1 cellular context compared by ENCODE assay signal in the genomic region with DNA sequence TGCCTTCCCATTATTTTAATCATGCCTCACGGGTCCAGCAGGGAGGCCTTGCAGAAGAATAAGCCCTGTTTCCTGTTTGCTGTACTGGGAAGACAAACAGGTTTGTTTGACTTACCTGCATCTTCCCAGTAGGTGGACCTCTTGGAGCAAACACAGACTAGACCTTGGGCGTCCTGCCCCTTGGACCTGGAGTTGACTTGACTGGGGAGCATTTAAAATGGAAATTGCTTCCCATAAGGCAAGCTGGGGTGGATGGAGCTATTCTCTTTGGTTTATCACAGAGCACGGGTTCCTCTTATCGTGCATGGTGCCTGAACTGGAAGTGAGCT.
TF ChIP-seq lines count a peak whose summit lies in the region.

No MANE protein-coding gene starts in this region.

TF ChIP-seq in HepG2, 621 proteins besides CTCF, POLR2A, EP300 and RAD21 (continued from another document and continues in another):
- TF ChIP-seq, protein P1, sequence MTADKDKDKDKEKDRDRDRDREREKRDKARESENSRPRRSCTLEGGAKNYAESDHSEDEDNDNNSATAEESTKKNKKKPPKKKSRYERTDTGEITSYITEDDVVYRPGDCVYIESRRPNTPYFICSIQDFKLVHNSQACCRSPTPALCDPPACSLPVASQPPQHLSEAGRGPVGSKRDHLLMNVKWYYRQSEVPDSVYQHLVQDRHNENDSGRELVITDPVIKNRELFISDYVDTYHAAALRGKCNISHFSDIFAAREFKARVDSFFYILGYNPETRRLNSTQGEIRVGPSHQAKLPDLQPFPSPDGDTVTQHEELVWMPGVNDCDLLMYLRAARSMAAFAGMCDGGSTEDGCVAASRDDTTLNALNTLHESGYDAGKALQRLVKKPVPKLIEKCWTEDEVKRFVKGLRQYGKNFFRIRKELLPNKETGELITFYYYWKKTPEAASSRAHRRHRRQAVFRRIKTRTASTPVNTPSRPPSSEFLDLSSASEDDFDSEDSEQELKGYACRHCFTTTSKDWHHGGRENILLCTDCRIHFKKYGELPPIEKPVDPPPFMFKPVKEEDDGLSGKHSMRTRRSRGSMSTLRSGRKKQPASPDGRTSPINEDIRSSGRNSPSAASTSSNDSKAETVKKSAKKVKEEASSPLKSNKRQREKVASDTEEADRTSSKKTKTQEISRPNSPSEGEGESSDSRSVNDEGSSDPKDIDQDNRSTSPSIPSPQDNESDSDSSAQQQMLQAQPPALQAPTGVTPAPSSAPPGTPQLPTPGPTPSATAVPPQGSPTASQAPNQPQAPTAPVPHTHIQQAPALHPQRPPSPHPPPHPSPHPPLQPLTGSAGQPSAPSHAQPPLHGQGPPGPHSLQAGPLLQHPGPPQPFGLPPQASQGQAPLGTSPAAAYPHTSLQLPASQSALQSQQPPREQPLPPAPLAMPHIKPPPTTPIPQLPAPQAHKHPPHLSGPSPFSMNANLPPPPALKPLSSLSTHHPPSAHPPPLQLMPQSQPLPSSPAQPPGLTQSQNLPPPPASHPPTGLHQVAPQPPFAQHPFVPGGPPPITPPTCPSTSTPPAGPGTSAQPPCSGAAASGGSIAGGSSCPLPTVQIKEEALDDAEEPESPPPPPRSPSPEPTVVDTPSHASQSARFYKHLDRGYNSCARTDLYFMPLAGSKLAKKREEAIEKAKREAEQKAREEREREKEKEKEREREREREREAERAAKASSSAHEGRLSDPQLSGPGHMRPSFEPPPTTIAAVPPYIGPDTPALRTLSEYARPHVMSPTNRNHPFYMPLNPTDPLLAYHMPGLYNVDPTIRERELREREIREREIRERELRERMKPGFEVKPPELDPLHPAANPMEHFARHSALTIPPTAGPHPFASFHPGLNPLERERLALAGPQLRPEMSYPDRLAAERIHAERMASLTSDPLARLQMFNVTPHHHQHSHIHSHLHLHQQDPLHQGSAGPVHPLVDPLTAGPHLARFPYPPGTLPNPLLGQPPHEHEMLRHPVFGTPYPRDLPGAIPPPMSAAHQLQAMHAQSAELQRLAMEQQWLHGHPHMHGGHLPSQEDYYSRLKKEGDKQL (CRISPR knock-in tag; IDR thresholded peaks at IDR 0.05; ENCODE audit: low read depth) = peak; percentile 65; the same call in 1 of the 2 replicates
- no peak for TF ChIP-seq SOX6 (IDR thresholded peaks at IDR 0.05)
- TF ChIP-seq SOX6 (CRISPR knock-in tag; IDR thresholded peaks at IDR 0.05) = peak; percentile 47; the same call in 1 of the 2 replicates
- TF ChIP-seq CEBPB (IDR thresholded peaks at IDR 0.05; ENCODE audit: borderline replicate concordance, low read depth, low read length) = no peak
- no peak for TF ChIP-seq RAD51 (IDR thresholded peaks at IDR 0.05; ENCODE audit: borderline replicate concordance)
- TF ChIP-seq ZNF577 (CRISPR knock-in tag; IDR thresholded peaks at IDR 0.05; ENCODE audit: borderline replicate concordance, low read depth) = no peak
- TF ChIP-seq ZNF337 (CRISPR knock-in tag; IDR thresholded peaks at IDR 0.05; ENCODE audit: borderline replicate concordance, low read depth) = no peak
- TF ChIP-seq ZNF83 (CRISPR knock-in tag; IDR thresholded peaks at IDR 0.05; ENCODE audit: borderline replicate concordance) = no peak
- no peak for TF ChIP-seq ZNF510 (CRISPR knock-in tag; IDR thresholded peaks at IDR 0.05; ENCODE audit: low read depth)
- no peak for TF ChIP-seq KDM2A (CRISPR knock-in tag; IDR thresholded peaks at IDR 0.05; ENCODE audit: borderline replicate concordance, low read depth)
- TF ChIP-seq SMYD3 (CRISPR knock-in tag; IDR thresholded peaks at IDR 0.05) = no peak
- TF ChIP-seq NFE2 (CRISPR knock-in tag; IDR thresholded peaks at IDR 0.05) = no peak
- no peak for TF ChIP-seq NFRKB (IDR thresholded peaks at IDR 0.05)
- no peak for TF ChIP-seq MED8 (CRISPR knock-in tag; IDR thresholded peaks at IDR 0.05; ENCODE audit: insufficient replicate concordance)
- TF ChIP-seq, protein P2, sequence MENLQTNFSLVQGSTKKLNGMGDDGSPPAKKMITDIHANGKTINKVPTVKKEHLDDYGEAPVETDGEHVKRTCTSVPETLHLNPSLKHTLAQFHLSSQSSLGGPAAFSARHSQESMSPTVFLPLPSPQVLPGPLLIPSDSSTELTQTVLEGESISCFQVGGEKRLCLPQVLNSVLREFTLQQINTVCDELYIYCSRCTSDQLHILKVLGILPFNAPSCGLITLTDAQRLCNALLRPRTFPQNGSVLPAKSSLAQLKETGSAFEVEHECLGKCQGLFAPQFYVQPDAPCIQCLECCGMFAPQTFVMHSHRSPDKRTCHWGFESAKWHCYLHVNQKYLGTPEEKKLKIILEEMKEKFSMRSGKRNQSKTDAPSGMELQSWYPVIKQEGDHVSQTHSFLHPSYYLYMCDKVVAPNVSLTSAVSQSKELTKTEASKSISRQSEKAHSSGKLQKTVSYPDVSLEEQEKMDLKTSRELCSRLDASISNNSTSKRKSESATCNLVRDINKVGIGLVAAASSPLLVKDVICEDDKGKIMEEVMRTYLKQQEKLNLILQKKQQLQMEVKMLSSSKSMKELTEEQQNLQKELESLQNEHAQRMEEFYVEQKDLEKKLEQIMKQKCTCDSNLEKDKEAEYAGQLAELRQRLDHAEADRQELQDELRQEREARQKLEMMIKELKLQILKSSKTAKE (CRISPR knock-in tag; IDR thresholded peaks at IDR 0.05; ENCODE audit: borderline replicate concordance) = peak; percentile 32; the same call in 1 of the 2 replicates
- no peak for TF ChIP-seq ZNF17 (CRISPR knock-in tag; IDR thresholded peaks at IDR 0.05)
- peak; percentile 34; the same call in 1 of the 2 replicates for TF ChIP-seq HDAC1 (CRISPR knock-in tag; IDR thresholded peaks at IDR 0.05)
- TF ChIP-seq, protein P3, sequence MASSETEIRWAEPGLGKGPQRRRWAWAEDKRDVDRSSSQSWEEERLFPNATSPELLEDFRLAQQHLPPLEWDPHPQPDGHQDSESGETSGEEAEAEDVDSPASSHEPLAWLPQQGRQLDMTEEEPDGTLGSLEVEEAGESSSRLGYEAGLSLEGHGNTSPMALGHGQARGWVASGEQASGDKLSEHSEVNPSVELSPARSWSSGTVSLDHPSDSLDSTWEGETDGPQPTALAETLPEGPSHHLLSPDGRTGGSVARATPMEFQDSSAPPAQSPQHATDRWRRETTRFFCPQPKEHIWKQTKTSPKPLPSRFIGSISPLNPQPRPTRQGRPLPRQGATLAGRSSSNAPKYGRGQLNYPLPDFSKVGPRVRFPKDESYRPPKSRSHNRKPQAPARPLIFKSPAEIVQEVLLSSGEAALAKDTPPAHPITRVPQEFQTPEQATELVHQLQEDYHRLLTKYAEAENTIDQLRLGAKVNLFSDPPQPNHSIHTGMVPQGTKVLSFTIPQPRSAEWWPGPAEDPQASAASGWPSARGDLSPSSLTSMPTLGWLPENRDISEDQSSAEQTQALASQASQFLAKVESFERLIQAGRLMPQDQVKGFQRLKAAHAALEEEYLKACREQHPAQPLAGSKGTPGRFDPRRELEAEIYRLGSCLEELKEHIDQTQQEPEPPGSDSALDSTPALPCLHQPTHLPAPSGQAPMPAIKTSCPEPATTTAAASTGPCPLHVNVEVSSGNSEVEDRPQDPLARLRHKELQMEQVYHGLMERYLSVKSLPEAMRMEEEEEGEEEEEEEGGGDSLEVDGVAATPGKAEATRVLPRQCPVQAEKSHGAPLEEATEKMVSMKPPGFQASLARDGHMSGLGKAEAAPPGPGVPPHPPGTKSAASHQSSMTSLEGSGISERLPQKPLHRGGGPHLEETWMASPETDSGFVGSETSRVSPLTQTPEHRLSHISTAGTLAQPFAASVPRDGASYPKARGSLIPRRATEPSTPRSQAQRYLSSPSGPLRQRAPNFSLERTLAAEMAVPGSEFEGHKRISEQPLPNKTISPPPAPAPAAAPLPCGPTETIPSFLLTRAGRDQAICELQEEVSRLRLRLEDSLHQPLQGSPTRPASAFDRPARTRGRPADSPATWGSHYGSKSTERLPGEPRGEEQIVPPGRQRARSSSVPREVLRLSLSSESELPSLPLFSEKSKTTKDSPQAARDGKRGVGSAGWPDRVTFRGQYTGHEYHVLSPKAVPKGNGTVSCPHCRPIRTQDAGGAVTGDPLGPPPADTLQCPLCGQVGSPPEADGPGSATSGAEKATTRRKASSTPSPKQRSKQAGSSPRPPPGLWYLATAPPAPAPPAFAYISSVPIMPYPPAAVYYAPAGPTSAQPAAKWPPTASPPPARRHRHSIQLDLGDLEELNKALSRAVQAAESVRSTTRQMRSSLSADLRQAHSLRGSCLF (CRISPR knock-in tag; IDR thresholded peaks at IDR 0.05; ENCODE audit: borderline replicate concordance) = no peak
- TF ChIP-seq TCF7 (IDR thresholded peaks at IDR 0.05; ENCODE audit: low read depth) = peak; percentile 35; the same call in 1 of the 2 replicates
- no peak for TF ChIP-seq ZNF33B (CRISPR knock-in tag; IDR thresholded peaks at IDR 0.05)
- no peak for TF ChIP-seq ZNF225 (CRISPR knock-in tag; IDR thresholded peaks at IDR 0.05)
- TF ChIP-seq MAZ (IDR thresholded peaks at IDR 0.05; ENCODE audit: borderline replicate concordance, low read depth, low read length) = no peak
- TF ChIP-seq MAZ (CRISPR knock-in tag; IDR thresholded peaks at IDR 0.05; ENCODE audit: low read depth) = no peak
- TF ChIP-seq, protein P4, sequence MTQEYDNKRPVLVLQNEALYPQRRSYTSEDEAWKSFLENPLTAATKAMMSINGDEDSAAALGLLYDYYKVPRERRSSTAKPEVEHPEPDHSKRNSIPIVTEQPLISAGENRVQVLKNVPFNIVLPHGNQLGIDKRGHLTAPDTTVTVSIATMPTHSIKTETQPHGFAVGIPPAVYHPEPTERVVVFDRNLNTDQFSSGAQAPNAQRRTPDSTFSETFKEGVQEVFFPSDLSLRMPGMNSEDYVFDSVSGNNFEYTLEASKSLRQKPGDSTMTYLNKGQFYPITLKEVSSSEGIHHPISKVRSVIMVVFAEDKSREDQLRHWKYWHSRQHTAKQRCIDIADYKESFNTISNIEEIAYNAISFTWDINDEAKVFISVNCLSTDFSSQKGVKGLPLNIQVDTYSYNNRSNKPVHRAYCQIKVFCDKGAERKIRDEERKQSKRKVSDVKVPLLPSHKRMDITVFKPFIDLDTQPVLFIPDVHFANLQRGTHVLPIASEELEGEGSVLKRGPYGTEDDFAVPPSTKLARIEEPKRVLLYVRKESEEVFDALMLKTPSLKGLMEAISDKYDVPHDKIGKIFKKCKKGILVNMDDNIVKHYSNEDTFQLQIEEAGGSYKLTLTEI (CRISPR knock-in tag; conservative IDR thresholded peaks at IDR 0.05) = no peak
- TF ChIP-seq MED1 (CRISPR knock-in tag; IDR thresholded peaks at IDR 0.05) = no peak
- no peak for TF ChIP-seq ZSCAN20 (CRISPR knock-in tag; IDR thresholded peaks at IDR 0.05; ENCODE audit: borderline replicate concordance)
- TF ChIP-seq, protein P5, sequence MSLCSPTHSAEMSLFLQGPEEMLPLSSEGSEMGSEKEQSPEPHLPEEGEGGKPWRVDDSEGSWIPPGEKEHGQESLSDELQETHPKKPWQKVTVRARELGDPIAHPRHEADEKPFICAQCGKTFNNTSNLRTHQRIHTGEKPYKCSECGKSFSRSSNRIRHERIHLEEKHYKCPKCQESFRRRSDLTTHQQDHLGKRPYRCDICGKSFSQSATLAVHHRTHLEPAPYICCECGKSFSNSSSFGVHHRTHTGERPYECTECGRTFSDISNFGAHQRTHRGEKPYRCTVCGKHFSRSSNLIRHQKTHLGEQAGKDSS (CRISPR knock-in tag; IDR thresholded peaks at IDR 0.05; ENCODE audit: borderline replicate concordance, low read depth) = no peak
- TF ChIP-seq, protein P6, sequence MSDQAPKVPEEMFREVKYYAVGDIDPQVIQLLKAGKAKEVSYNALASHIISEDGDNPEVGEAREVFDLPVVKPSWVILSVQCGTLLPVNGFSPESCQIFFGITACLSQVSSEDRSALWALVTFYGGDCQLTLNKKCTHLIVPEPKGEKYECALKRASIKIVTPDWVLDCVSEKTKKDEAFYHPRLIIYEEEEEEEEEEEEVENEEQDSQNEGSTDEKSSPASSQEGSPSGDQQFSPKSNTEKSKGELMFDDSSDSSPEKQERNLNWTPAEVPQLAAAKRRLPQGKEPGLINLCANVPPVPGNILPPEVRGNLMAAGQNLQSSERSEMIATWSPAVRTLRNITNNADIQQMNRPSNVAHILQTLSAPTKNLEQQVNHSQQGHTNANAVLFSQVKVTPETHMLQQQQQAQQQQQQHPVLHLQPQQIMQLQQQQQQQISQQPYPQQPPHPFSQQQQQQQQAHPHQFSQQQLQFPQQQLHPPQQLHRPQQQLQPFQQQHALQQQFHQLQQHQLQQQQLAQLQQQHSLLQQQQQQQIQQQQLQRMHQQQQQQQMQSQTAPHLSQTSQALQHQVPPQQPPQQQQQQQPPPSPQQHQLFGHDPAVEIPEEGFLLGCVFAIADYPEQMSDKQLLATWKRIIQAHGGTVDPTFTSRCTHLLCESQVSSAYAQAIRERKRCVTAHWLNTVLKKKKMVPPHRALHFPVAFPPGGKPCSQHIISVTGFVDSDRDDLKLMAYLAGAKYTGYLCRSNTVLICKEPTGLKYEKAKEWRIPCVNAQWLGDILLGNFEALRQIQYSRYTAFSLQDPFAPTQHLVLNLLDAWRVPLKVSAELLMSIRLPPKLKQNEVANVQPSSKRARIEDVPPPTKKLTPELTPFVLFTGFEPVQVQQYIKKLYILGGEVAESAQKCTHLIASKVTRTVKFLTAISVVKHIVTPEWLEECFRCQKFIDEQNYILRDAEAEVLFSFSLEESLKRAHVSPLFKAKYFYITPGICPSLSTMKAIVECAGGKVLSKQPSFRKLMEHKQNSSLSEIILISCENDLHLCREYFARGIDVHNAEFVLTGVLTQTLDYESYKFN (CRISPR knock-in tag; conservative IDR thresholded peaks at IDR 0.05) = 0 out of 2 replicates have a peak, but pooled peaks have one; percentile 26
- TF ChIP-seq, protein P7, sequence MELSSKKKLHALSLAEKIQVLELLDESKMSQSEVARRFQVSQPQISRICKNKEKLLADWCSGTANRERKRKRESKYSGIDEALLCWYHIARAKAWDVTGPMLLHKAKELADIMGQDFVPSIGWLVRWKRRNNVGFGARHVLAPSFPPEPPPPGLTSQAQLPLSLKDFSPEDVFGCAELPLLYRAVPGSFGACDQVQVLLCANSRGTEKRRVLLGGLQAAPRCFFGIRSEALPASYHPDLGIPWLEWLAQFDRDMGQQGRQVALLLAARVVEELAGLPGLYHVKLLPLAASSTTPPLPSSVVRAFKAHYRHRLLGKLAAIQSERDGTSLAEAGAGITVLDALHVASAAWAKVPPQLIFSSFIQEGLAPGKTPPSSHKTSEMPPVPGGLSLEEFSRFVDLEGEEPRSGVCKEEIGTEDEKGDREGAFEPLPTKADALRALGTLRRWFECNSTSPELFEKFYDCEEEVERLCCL (CRISPR knock-in tag; IDR thresholded peaks at IDR 0.05; ENCODE audit: borderline replicate concordance) = no peak
- TF ChIP-seq, protein P8, sequence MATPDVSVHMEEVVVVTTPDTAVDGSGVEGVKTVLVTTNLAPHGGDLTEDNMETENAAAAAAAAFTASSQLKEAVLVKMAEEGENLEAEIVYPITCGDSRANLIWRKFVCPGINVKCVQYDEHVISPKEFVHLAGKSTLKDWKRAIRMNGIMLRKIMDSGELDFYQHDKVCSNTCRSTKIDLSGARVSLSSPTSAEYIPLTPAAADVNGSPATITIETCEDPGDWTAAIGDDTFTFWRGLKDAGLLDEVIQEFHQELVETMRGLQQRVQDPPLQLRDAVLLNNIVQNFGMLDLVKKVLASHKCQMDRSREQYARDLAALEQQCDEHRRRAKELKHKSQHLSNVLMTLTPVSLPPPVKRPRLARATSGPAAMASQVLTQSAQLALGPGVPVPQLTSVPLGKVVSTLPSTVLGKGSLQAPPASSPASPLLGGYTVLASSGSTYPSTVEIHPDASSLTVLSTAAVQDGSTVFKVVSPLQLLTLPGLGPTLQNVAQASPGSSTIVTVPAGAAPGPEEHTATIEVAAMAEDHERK (CRISPR knock-in tag; IDR thresholded peaks at IDR 0.05; ENCODE audit: low read depth) = no peak
- TF ChIP-seq NR2F6 (IDR thresholded peaks at IDR 0.05) = peak; percentile 33; the same call in 1 of the 2 replicates
- no peak for TF ChIP-seq NR2F6 (CRISPR knock-in tag; IDR thresholded peaks at IDR 0.05)
- no peak for TF ChIP-seq HNRNPH1 (optimal IDR thresholded peaks at IDR 0.05; ENCODE audit: low read depth, low read length)
- TF ChIP-seq HDAC2 (CRISPR knock-in tag; IDR thresholded peaks at IDR 0.05) = peak; percentile 25; the same call in 1 of the 2 replicates
- no peak for TF ChIP-seq ZNF20 (CRISPR knock-in tag; IDR thresholded peaks at IDR 0.05)
- no peak for TF ChIP-seq TBP (CRISPR knock-in tag; IDR thresholded peaks at IDR 0.05)
- no peak for TF ChIP-seq ZNF138 (CRISPR knock-in tag; IDR thresholded peaks at IDR 0.05; ENCODE audit: low read depth)
- TF ChIP-seq SIN3A (IDR thresholded peaks at IDR 0.05; ENCODE audit: borderline replicate concordance, low read depth, low read length) = no peak
